ENCODE assay signal across 15 cellular contexts in genomic region chr3:47762233-47762632, GRCh38. TPM values are rescaled to one million over a fixed set of nuclear protein-coding genes. Genes with fewer than 3 reads are reported as not detected.
DNase-seq lines count a peak whose midpoint lies in the region; ATAC-seq and TF ChIP-seq lines count a peak whose summit lies in the region.
"Had no signal": no experiment of that assay in that cellular context is flagged by ENCODE, and none has a peak within 500 bp of the region (broad histone marks: within the 10 kb centered on the region; RNA-seq: fewer than 3 reads in every experiment).

No MANE protein-coding gene starts in this region.

- H3K4me3 Mint-ChIP-seq in activated T-helper 2 cell treated with anti-CD3 and anti-CD28 coated beads, Interferon-gamma antibody, Interleukin-2, Interleukin-4, amounts not matched to agents 10 μg/mL and 5 μg/mL and 100 μg/mL, durations not matched to agents 14 hours and 24 hours and 36 hours (ENCODE audit: low read depth), result no peak overlapping the region
- H3K4me3 Mint-ChIP-seq: activated naive CD4-positive, alpha-beta T cell treated with anti-CD3 and anti-CD28 coated beads, Interleukin-2, amount 10 ng/mL, durations not matched to agents 7 days and 5 days had no signal

- peak overlapping the region; percentile 14 for H3K27ac Mint-ChIP-seq in activated T-helper 2 cell treated with anti-CD3 and anti-CD28 coated beads, Interferon-gamma antibody, Interleukin-2, Interleukin-4, amounts not matched to agents 10 μg/mL and 5 μg/mL and 100 μg/mL, durations not matched to agents 14 hours and 24 hours and 36 hours
- H3K27ac Mint-ChIP-seq: activated naive CD4-positive, alpha-beta T cell treated with anti-CD3 and anti-CD28 coated beads, Interleukin-2, amount 10 ng/mL, durations not matched to agents 7 days and 5 days had no signal

- intact Hi-C loops in Right ventricle myocardium superior (cut with DNase I) (no loop called here), Right ventricle myocardium inferior (cut with DNase I) (no loop called here), uterus (cut with DNase I; ENCODE audit: low total_unique reads) (no loop called here)
- intact Hi-C loops in activated T-helper 2 cell treated with anti-CD3 and anti-CD28 coated beads, Interferon-gamma antibody, Interleukin-2, Interleukin-4, amounts not matched to agents 10 μg/mL and 5 μg/mL and 100 μg/mL, durations not matched to agents 14 hours and 24 hours and 36 hours (cut with micrococcal nuclease), result no loop called here

- H3K4me1 ChIP-seq in uterus, result peaks cover 0 to 9% of the 10 kb centered on the region in 2 donors

- ATAC-seq in Right ventricle myocardium superior (ENCODE audit: poor library complexity) (peak; percentile 46), Right ventricle myocardium inferior (no peak), GM18498 (IDR thresholded peaks at IDR 0.05; ENCODE audit: unreplicated experiment) (no peak), GM21526 (IDR thresholded peaks at IDR 0.05; ENCODE audit: low FRiP score, unreplicated experiment) (no peak)

- no peaks in the 10 kb centered on the region for H3K27me3 Mint-ChIP-seq in activated T-helper 2 cell treated with anti-CD3 and anti-CD28 coated beads, Interferon-gamma antibody, Interleukin-2, Interleukin-4, amounts not matched to agents 10 μg/mL and 5 μg/mL and 100 μg/mL, durations not matched to agents 14 hours and 24 hours and 36 hours (ENCODE audit: low read depth)
- H3K27me3 Mint-ChIP-seq: activated naive CD4-positive, alpha-beta T cell treated with anti-CD3 and anti-CD28 coated beads, Interleukin-2, amount 10 ng/mL, durations not matched to agents 7 days and 5 days had no signal

- H3K9me3 Mint-ChIP-seq in activated T-helper 2 cell treated with anti-CD3 and anti-CD28 coated beads, Interferon-gamma antibody, Interleukin-2, Interleukin-4, amounts not matched to agents 10 μg/mL and 5 μg/mL and 100 μg/mL, durations not matched to agents 14 hours and 24 hours and 36 hours, result no peaks in the 10 kb centered on the region
- H3K9me3 Mint-ChIP-seq: activated naive CD4-positive, alpha-beta T cell treated with anti-CD3 and anti-CD28 coated beads, Interleukin-2, amount 10 ng/mL, durations not matched to agents 7 days and 5 days had no signal

- H3K36me3 ChIP-seq in uterus, result no peaks in the 10 kb centered on the region
- H3K36me3 ChIP-seq: ovary had no signal

- no peak for TF ChIP-seq CTCF in uterus (IDR thresholded peaks at IDR 0.05)

- H3K27ac ChIP-seq in uterus, result peak overlapping the region; percentile 48 to 69
- H3K27ac ChIP-seq: KMS-11, ovary had no signal

- DNase-seq in Right ventricle myocardium superior, result no peak
- DNase-seq in Right ventricle myocardium inferior (ENCODE audit: missing footprints), result no peak
- no peak for DNase-seq in activated T-helper 2 cell treated with anti-CD3 and anti-CD28 coated beads, Interferon-gamma antibody, Interleukin-2, Interleukin-4, amounts not matched to agents 10 μg/mL and 5 μg/mL and 100 μg/mL, durations not matched to agents 14 hours and 24 hours and 36 hours (ENCODE audit: low spot score)
- DNase-seq in kidney glomerular epithelial cell (lab: John Stamatoyannopoulos, UW), result peak; percentile 40
- DNase-seq in uterus, result no peak
- no peak for DNase-seq in inferior parietal cortex (ENCODE audit: extremely low spot score)
- DNase-seq: activated CD4-positive, alpha-beta T cell treated with anti-CD3 and anti-CD28 coated beads for 48 hours; activated naive CD4-positive, alpha-beta T cell treated with anti-CD3 and anti-CD28 coated beads, Interleukin-2, amount 10 ng/mL, durations not matched to agents 7 days and 5 days; cortex of kidney; foreskin melanocyte; NCI-H2029 treated with DMSO at 0.1 percent for 48 hours; ovary had no signal

- H3K4me1 Mint-ChIP-seq in activated T-helper 2 cell treated with anti-CD3 and anti-CD28 coated beads, Interferon-gamma antibody, Interleukin-2, Interleukin-4, amounts not matched to agents 10 μg/mL and 5 μg/mL and 100 μg/mL, durations not matched to agents 14 hours and 24 hours and 36 hours (ENCODE audit: low read depth), result peaks cover 9% of the 10 kb centered on the region
- H3K4me1 Mint-ChIP-seq: activated naive CD4-positive, alpha-beta T cell treated with anti-CD3 and anti-CD28 coated beads, Interleukin-2, amount 10 ng/mL, durations not matched to agents 7 days and 5 days had no signal

- H3K9me3 ChIP-seq in uterus, result no peaks in the 10 kb centered on the region
- H3K9me3 ChIP-seq: ovary had no signal

- H3K27me3 ChIP-seq in uterus, result no peaks in the 10 kb centered on the region
- H3K27me3 ChIP-seq: ovary had no signal

- no peak for TF ChIP-seq POLR2A in uterus (IDR thresholded peaks at IDR 0.05)

- peaks cover 32% of the 10 kb centered on the region for H3K36me3 Mint-ChIP-seq in activated T-helper 2 cell treated with anti-CD3 and anti-CD28 coated beads, Interferon-gamma antibody, Interleukin-2, Interleukin-4, amounts not matched to agents 10 μg/mL and 5 μg/mL and 100 μg/mL, durations not matched to agents 14 hours and 24 hours and 36 hours (ENCODE audit: low read depth)

- no peak overlapping the region for H3K4me3 ChIP-seq in uterus
- H3K4me3 ChIP-seq: ovary had no signal

RNA-seq across cellular contexts. Expression of gene SMARCC1, which starts 19.5 kb away (rescaled TPM):
- total RNA-seq in Right ventricle myocardium superior (20.8 TPM), Right ventricle myocardium inferior (29.1 TPM), uterus (10 to 100 TPM; 23.8 to 61.0 (median 45.5) TPM)
- total RNA-seq in activated T-helper 2 cell treated with anti-CD3 and anti-CD28 coated beads, Interferon-gamma antibody, Interleukin-2, Interleukin-4, amounts not matched to agents 10 μg/mL and 5 μg/mL and 100 μg/mL, durations not matched to agents 14 hours and 24 hours and 36 hours, result 150 and 166 TPM in 2 replicates

RNA-seq across cellular contexts. Expression of gene DHX30, which starts 40.7 kb away (rescaled TPM):
- 45.3 TPM for total RNA-seq in Right ventricle myocardium superior
- 47.2 TPM for total RNA-seq in Right ventricle myocardium inferior
- 123 and 126 TPM in 2 replicates for total RNA-seq in activated T-helper 2 cell treated with anti-CD3 and anti-CD28 coated beads, Interferon-gamma antibody, Interleukin-2, Interleukin-4, amounts not matched to agents 10 μg/mL and 5 μg/mL and 100 μg/mL, durations not matched to agents 14 hours and 24 hours and 36 hours
- 10 to 100 TPM; 21.5 to 78.6 (median 55.7) TPM for total RNA-seq in uterus
